8 cellular contexts compared by ENCODE assay signal in genomic region chr5:111092062-111092853, GRCh38. TPM values are rescaled to one million over a fixed set of nuclear protein-coding genes. Genes with fewer than 3 reads are reported as not detected.
A peak's percentile ranks its signal among the peaks of the same experiment; 100 is the strongest.
DNase-seq lines count a peak whose midpoint lies in the region; ATAC-seq lines count a peak whose summit lies in the region.

Gene WDR36 (plus strand): TSS chr5:111092348. CDS start chr5:111092457, 109 bp downstream.

- ATAC-seq in GM19351 (IDR thresholded peaks at IDR 0.05; ENCODE audit: unreplicated experiment) (peak; percentile 92), HG03520 (IDR thresholded peaks at IDR 0.05; ENCODE audit: unreplicated experiment) (peak; percentile 94)

- H3K4me3 ChIP-seq in BLaER1 treated with 17β-estradiol and CSF1 and Interleukin-3, amounts not matched to agents 10 nM and 100 nM: peak within 1 kb of the TSS; percentile 72 to 98 (median 88)

- peaks cover 12 to 42% (median 16%) of the 10 kb centered on the region in 10 experiments for H3K4me1 ChIP-seq in BLaER1 treated with 17β-estradiol and CSF1 and Interleukin-3, amounts not matched to agents 10 nM and 100 nM

- peaks cover 29% of the 10 kb centered on the region for H3K36me3 Mint-ChIP-seq in activated CD4-positive, alpha-beta T cell treated with anti-CD3 and anti-CD28 coated beads, Interleukin-2, amount 10 ng/mL, durations not matched to agents 24 days and 14 days (ENCODE audit: low read depth)

- peak within 1 kb of the TSS; percentile 75 to 96 (median 90) for H3K9ac ChIP-seq in BLaER1 treated with 17β-estradiol and CSF1 and Interleukin-3, amounts not matched to agents 10 nM and 100 nM

- H3K27ac Mint-ChIP-seq in activated CD4-positive, alpha-beta T cell treated with anti-CD3 and anti-CD28 coated beads, Interleukin-2, amount 10 ng/mL, durations not matched to agents 24 days and 14 days: peak within 1 kb of the TSS; percentile 98

- H3K27me3 Mint-ChIP-seq in activated CD4-positive, alpha-beta T cell treated with anti-CD3 and anti-CD28 coated beads, Interleukin-2, amount 10 ng/mL, durations not matched to agents 24 days and 14 days: peaks cover 2% of the 10 kb centered on the region

- peaks cover 16 to 36% (median 29%) of the 10 kb centered on the region in 11 experiments for H3K36me3 ChIP-seq in BLaER1 treated with 17β-estradiol and CSF1 and Interleukin-3, amounts not matched to agents 10 nM and 100 nM

- peak within 1 kb of the TSS; percentile 68 to 98 (median 87) for H3K4me2 ChIP-seq in BLaER1 treated with 17β-estradiol and CSF1 and Interleukin-3, amounts not matched to agents 10 nM and 100 nM

- peak within 1 kb of the TSS; percentile 65 to 95 (median 90); a peak in 21 of 22 replicates for H3K27ac ChIP-seq in BLaER1 treated with 17β-estradiol and CSF1 and Interleukin-3, amounts not matched to agents 10 nM and 100 nM
- H3K27ac ChIP-seq in layer of hippocampus (ENCODE audit: low read depth, low read length): peak within 1 kb of the TSS; percentile 25

- intact Hi-C loops in activated CD4-positive, alpha-beta T cell treated with anti-CD3 and anti-CD28 coated beads, Interleukin-2, amount 10 ng/mL, durations not matched to agents 24 days and 14 days (cut with micrococcal nuclease): loop anchor here (1.0 to 5.0 kb wide), 8 partner anchors 19 to 1070 kb away; partner anchors contain the start of gene SLC25A46

- H3K27me3 ChIP-seq in BLaER1 treated with 17β-estradiol and CSF1 and Interleukin-3, amounts not matched to agents 10 nM and 100 nM: no peaks in the 10 kb centered on the region
- no peaks in the 10 kb centered on the region for H3K27me3 ChIP-seq in layer of hippocampus (ENCODE audit: control insufficient read depth, insufficient read depth, low read length)

- H3K4me3 Mint-ChIP-seq in activated CD4-positive, alpha-beta T cell treated with anti-CD3 and anti-CD28 coated beads, Interleukin-2, amount 10 ng/mL, durations not matched to agents 24 days and 14 days: peak within 1 kb of the TSS; percentile 96

- peaks cover 4% of the 10 kb centered on the region for H3K9me3 Mint-ChIP-seq in activated CD4-positive, alpha-beta T cell treated with anti-CD3 and anti-CD28 coated beads, Interleukin-2, amount 10 ng/mL, durations not matched to agents 24 days and 14 days

- peaks cover 0 to 6% (median 0%) of the 10 kb centered on the region in 11 experiments; a peak in 3 of 22 replicates for H3K9me3 ChIP-seq in BLaER1 treated with 17β-estradiol and CSF1 and Interleukin-3, amounts not matched to agents 10 nM and 100 nM (replicated peaks in 1 of 11)

- H3K4me1 Mint-ChIP-seq in activated CD4-positive, alpha-beta T cell treated with anti-CD3 and anti-CD28 coated beads, Interleukin-2, amount 10 ng/mL, durations not matched to agents 24 days and 14 days: peaks cover 22% of the 10 kb centered on the region

- peak; percentile 75 for DNase-seq in NCI-H526 treated with DMSO at 0.1 percent for 48 hours (lab: John Stamatoyannopoulos, UW)
- DNase-seq in activated CD4-positive, alpha-beta T cell treated with anti-CD3 and anti-CD28 coated beads, Interleukin-2, amount 10 ng/mL, durations not matched to agents 24 days and 14 days: peak; percentile 97
- peak; percentile 16 for DNase-seq in cortex of kidney (lab: John Stamatoyannopoulos, UW)
- peak; percentile 77 to 86 (median 80) for DNase-seq in stimulated activated CD4-positive, alpha-beta T cell treated with anti-CD3 and anti-CD28 coated beads, Interleukin-1b, Interleukin-23, amount 100 ng/mL, for 24 hours (ENCODE audit: low read depth in 4 of 4, low spot score in 1 of 4)

- H4K20me1 ChIP-seq in BLaER1 treated with 17β-estradiol and CSF1 and Interleukin-3, amounts not matched to agents 10 nM and 100 nM: peaks cover 0 to 49% (median 45%) of the 10 kb centered on the region in 11 experiments; a peak in 16 of 22 replicates

RNA-seq across cellular contexts. Expression of gene WDR36, which starts in this region (rescaled TPM):
- total RNA-seq in activated CD4-positive, alpha-beta T cell treated with anti-CD3 and anti-CD28 coated beads, Interleukin-2, amount 10 ng/mL, durations not matched to agents 24 days and 14 days: 90.1 and 97.7 TPM in 2 replicates

Comparison
In these comparisons a context has a peak if more than half of its experiments do, and no peak if none do; other contexts are left out.
1. Peak in every context shown above with its lines: DNase-seq, ATAC-seq, H3K4me3 ChIP-seq and H3K27ac ChIP-seq.
2. DNase-seq: peak in every context shown above with its lines; median percentile 97 in activated CD4-positive, alpha-beta T cell treated with anti-CD3 and anti-CD28 coated beads, Interleukin-2, amount 10 ng/mL, durations not matched to agents 24 days and 14 days; 80 in stimulated activated CD4-positive, alpha-beta T cell treated with anti-CD3 and anti-CD28 coated beads, Interleukin-1b, Interleukin-23, amount 100 ng/mL, for 24 hours; 75 in NCI-H526 treated with DMSO at 0.1 percent for 48 hours; 16 in cortex of kidney.